In the genomic region with DNA sequence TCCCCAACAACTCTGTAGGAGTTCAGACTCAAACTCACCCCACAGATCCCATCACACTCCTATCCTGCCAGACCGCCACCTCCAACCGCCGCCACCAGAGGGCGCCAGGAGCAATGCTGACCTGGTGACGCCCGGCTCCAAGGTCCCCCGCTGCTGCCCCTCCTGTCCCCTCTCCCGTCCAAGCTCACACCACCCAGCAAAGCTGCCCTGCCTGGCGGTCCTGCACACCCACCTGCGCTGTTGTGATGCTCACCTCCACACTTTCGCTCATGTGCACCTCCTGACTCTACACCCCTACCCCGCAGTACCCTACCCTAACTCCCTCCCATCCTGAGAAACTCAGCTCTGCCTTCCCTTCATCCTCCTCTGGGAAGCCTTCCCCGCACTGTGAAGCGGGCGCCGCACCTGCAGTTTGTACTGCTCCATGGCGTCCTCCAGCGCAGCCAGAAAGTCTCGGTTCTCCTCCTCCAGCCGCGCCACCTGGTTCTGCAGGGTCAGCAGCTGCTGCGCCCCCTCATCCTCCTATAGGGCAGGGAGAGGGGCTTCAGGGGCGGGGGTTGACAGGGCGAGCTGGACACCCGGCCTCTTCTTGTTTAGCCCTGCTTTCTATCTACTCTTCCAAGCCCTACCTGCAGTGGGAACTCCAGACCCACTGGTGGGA, we compare ENCODE assay signal across 9 cellular contexts. TPM values are rescaled to one million over a fixed set of nuclear protein-coding genes. Genes with fewer than 3 reads are reported as not detected.
DNase-seq lines count a peak whose midpoint lies in the region; ATAC-seq, FAIRE-seq and TF ChIP-seq lines count a peak whose summit lies in the region.
"Had no signal": no experiment of that assay in that cellular context is flagged by ENCODE, and none has a peak within 500 bp of the region (broad histone marks: within the 10 kb centered on the region; RNA-seq: fewer than 3 reads in every experiment).

No MANE protein-coding gene starts in this region.

- peak; percentile 60 for FAIRE-seq in HepG2 (lab: Jason Lieb, UNC)

- no peaks in the 10 kb centered on the region for H4K20me1 ChIP-seq in HepG2 (ENCODE audit: insufficient read depth, low read length)

- intact Hi-C loops in HepG2 (cut with micrococcal nuclease; ENCODE audit: unreplicated experiment) = loop anchor here (1.0 kb wide), 1 partner anchor 27 kb away; no protein-coding TSS in a partner anchor

- in situ Hi-C loops in HepG2 (cut with HindIII; ENCODE audit: extremely low pct_ligation_motif_present, low pct_unique_long_range_greater_than_20kb) = no loop called here

- WGBS in HepG2 (ENCODE audit: low lambda C conversion rate) = 72% methylated on average over 19 of the region's 25 CpGs

- no peaks in the 10 kb centered on the region for H3K27me3 ChIP-seq in HepG2 (ENCODE audit: control insufficient read depth in 1 of 2, insufficient read depth in 2 of 2, low read length in 2 of 2)
- H3K27me3 ChIP-seq: BLaER1 had no signal

- H3K4me3 ChIP-seq in HepG2 (replicated peaks in 1 of 3; ENCODE audit: insufficient read depth in 1 of 3, low read depth in 2 of 3, low read length in 3 of 3) = peak overlapping the region in 1 of 3 experiments; percentile 32; a peak in 1 of 6 replicates
- H3K4me3 ChIP-seq: BLaER1 had no signal

- peak overlapping the region; percentile 59 for H3K4me2 ChIP-seq in HepG2 (ENCODE audit: low read depth, low read length)
- H3K4me2 ChIP-seq: BLaER1 had no signal

- TF ChIP-seq EP300 in HepG2 (IDR thresholded peaks at IDR 0.05; ENCODE audit: low read depth in 2 of 2, low read length in 2 of 2) (no peak), HepG2 (CRISPR knock-in tag; IDR thresholded peaks at IDR 0.05; ENCODE audit: borderline replicate concordance) (no peak)

- H3K27ac ChIP-seq in HepG2 (ENCODE audit: extremely low read length, insufficient read depth, low read length) = no peak overlapping the region
- H3K27ac ChIP-seq: BLaER1 had no signal

- TF ChIP-seq CTCF in HepG2 (CRISPR knock-in tag; IDR thresholded peaks at IDR 0.05) = peak; percentile 94

- POLR2A ChIA-PET in HepG2 (lab: Yijun Ruan, JAX) = interaction anchor here (1.0 kb wide), 1 partner anchor 33 kb away, joined by 3 read pairs; no protein-coding TSS in a partner anchor

- TF ChIP-seq POLR2A in HepG2 (IDR thresholded peaks at IDR 0.05; ENCODE audit: insufficient read depth in 1 of 2, low read depth in 2 of 2, low read length in 2 of 2) = no peak

- no TSS peak for BruUV-seq in HepG2 (replicated peaks; lab: Mats Ljungman, UMichigan)

- DNase-seq in NCI-H1105 treated with DMSO at 0.1 percent for 48 hours (lab: John Stamatoyannopoulos, UW) (peak; percentile 10), NCI-H1105 (lab: John Stamatoyannopoulos, UW) (no peak), NCI-H1694 (lab: John Stamatoyannopoulos, UW) (peak; percentile 44), dedifferentiated amniotic fluid mesenchymal stem cell (ENCODE audit: extremely low spot score) (peak; percentile 27), HepG2 (ENCODE audit: low spot score) (peak; percentile 57)
- DNase-seq in activated CD4-positive, alpha-beta T cell treated with anti-CD3 and anti-CD28 coated beads for 48 hours = peak; percentile 84
- peak; percentile 26 for DNase-seq in stimulated activated CD8-positive, alpha-beta memory T cell treated with anti-CD3 and anti-CD28 coated beads, Interleukin-12 subunit alpha, Interleukin-12 subunit beta, amount 100 ng/mL, for 24 hours (ENCODE audit: extremely low read depth)

- no peak overlapping the region for H2AFZ ChIP-seq in HepG2 (ENCODE audit: low read length)

- no peak overlapping the region for H3K9ac ChIP-seq in HepG2 (ENCODE audit: insufficient read depth, low read depth, low read length)
- H3K9ac ChIP-seq: BLaER1 had no signal

- no peaks in the 10 kb centered on the region for H3K79me2 ChIP-seq in HepG2 (ENCODE audit: insufficient read depth, low read length)

- TF ChIP-seq RAD21 in HepG2 (CRISPR knock-in tag; IDR thresholded peaks at IDR 0.05) = peak; percentile 84

- CTCF ChIA-PET in HepG2 (lab: Yijun Ruan, JAX; ENCODE audit: low intra/inter-chr PET ratio, low total read pairs) = interaction anchor here (2.1 kb wide), 1 partner anchor 27 kb away, joined by 28 read pairs; no protein-coding TSS in a partner anchor

- peaks cover 6% of the 10 kb centered on the region; the same call in 1 of the 2 replicates for H3K4me1 ChIP-seq in HepG2 (ENCODE audit: insufficient read depth, low read length)
- H3K4me1 ChIP-seq: BLaER1 had no signal

- peak; percentile 95 for ATAC-seq in HepG2
- no peak for ATAC-seq in GM21825 (IDR thresholded peaks at IDR 0.05; ENCODE audit: unreplicated experiment)

- H3K9me3 ChIP-seq in HepG2 (ENCODE audit: low read length) = no peaks in the 10 kb centered on the region

- H3K36me3 ChIP-seq in HepG2 (replicated peaks in 1 of 2; ENCODE audit: control insufficient read depth in 1 of 2, insufficient read depth in 2 of 2, low read length in 2 of 2) = no peaks in the 10 kb centered on the region; a peak in 1 of 5 replicates

RNA-seq across cellular contexts. Expression of gene KIF7, which starts 7.9 kb away (rescaled TPM):
- 4.4 and 6.2 TPM in 2 replicates for total RNA-seq in HepG2 (2016; rRNA removed; fragmentation: Illumina TruSeq; extraction: Trizol)
- total RNA-seq in HepG2 (2016; cell fraction: cytosol; rRNA removed; fragmentation: Illumina TruSeq; extraction: Trizol; ENCODE audit: low read depth) = 0.26 and 0.40 TPM in 2 replicates
- 3.6 and 6.7 TPM in 2 replicates for total RNA-seq in HepG2 (2016; cell fraction: insoluble cytoplasmic fraction; rRNA removed; fragmentation: Illumina TruSeq; extraction: Trizol)
- 0.65 and 0.86 TPM in 2 replicates for total RNA-seq in HepG2 (2016; cell fraction: membrane; rRNA removed; fragmentation: Illumina TruSeq; extraction: Trizol)
- 4.7 and 7.0 TPM in 2 replicates for total RNA-seq in HepG2 (2016; cell fraction: nucleus; rRNA removed; fragmentation: Illumina TruSeq; extraction: Trizol)
- polyA plus RNA-seq in HepG2 (2011; rRNA removed) = 1.5 and 2.2 TPM in 2 replicates
- polyA plus RNA-seq in HepG2 (2011; cell fraction: cytosol; rRNA removed) = 1.0 and 1.3 TPM in 2 replicates
- 7.0 and 11.6 TPM in 2 replicates for polyA plus RNA-seq in HepG2 (2011; cell fraction: nucleus; rRNA removed)
- polyA plus RNA-seq in HepG2 (2012) = 1.1 and 1.2 TPM in 2 replicates
- 0.14 and 0.16 TPM in 2 replicates for polyA plus RNA-seq in HepG2 (2016; cell fraction: cytosol; fragmentation: Illumina TruSeq; extraction: Trizol; ENCODE audit: low read depth)
- 3.4 and 4.0 TPM in 2 replicates for polyA plus RNA-seq in HepG2 (2016; cell fraction: insoluble cytoplasmic fraction; fragmentation: Illumina TruSeq; extraction: Trizol; ENCODE audit: low read depth)
- 0.29 and 0.38 TPM in 2 replicates for polyA plus RNA-seq in HepG2 (2016; cell fraction: membrane; fragmentation: Illumina TruSeq; extraction: Trizol; ENCODE audit: low read depth)
- 12.8 and 16.5 TPM in 2 replicates for polyA plus RNA-seq in HepG2 (2016; cell fraction: nucleus; fragmentation: Illumina TruSeq; extraction: Trizol; ENCODE audit: insufficient read depth, low read depth)
- polyA minus RNA-seq in HepG2 (2011; rRNA and poly(A)+ RNA removed; ENCODE audit: low replicate concordance) = 0.21 and 4.1 TPM in 2 replicates
- 0.89 and 1.2 TPM in 2 replicates for polyA minus RNA-seq in HepG2 (2011; cell fraction: cytosol; rRNA and poly(A)+ RNA removed)
- polyA minus RNA-seq in HepG2 (2011; cell fraction: nucleus; rRNA and poly(A)+ RNA removed) = 3.3 and 3.5 TPM in 2 replicates

RNA-seq across cellular contexts. Expression of gene PLIN1, which starts 31.8 kb away (rescaled TPM):
- total RNA-seq in HepG2 (2016; rRNA removed; fragmentation: Illumina TruSeq; extraction: Trizol) = 0.73 and 1.2 TPM in 2 replicates
- 0.71 TPM in 2 replicates for total RNA-seq in HepG2 (2016; cell fraction: cytosol; rRNA removed; fragmentation: Illumina TruSeq; extraction: Trizol; ENCODE audit: low read depth)
- total RNA-seq in HepG2 (2016; cell fraction: insoluble cytoplasmic fraction; rRNA removed; fragmentation: Illumina TruSeq; extraction: Trizol) = 0.65 and 1.4 TPM in 2 replicates
- 0.34 and 0.76 TPM in 2 replicates for total RNA-seq in HepG2 (2016; cell fraction: membrane; rRNA removed; fragmentation: Illumina TruSeq; extraction: Trizol)
- 1.3 TPM in 2 replicates for total RNA-seq in HepG2 (2016; cell fraction: nucleus; rRNA removed; fragmentation: Illumina TruSeq; extraction: Trizol)
- polyA plus RNA-seq in HepG2 (2011; rRNA removed) = 0.74 and 0.78 TPM in 2 replicates
- 0.16 and 0.60 TPM in 2 replicates for polyA plus RNA-seq in HepG2 (2011; cell fraction: cytosol; rRNA removed)
- polyA plus RNA-seq in HepG2 (2011; cell fraction: nucleus; rRNA removed) = 1.6 and 2.1 TPM in 2 replicates
- 0.49 and 0.54 TPM in 2 replicates for polyA plus RNA-seq in HepG2 (2012)
- polyA plus RNA-seq in HepG2 (2016; cell fraction: cytosol; fragmentation: Illumina TruSeq; extraction: Trizol; ENCODE audit: low read depth) = 1.5 and 1.7 TPM in 2 replicates
- polyA plus RNA-seq in HepG2 (2016; cell fraction: insoluble cytoplasmic fraction; fragmentation: Illumina TruSeq; extraction: Trizol; ENCODE audit: low read depth) = 0.97 and 1.0 TPM in 2 replicates
- polyA plus RNA-seq in HepG2 (2016; cell fraction: membrane; fragmentation: Illumina TruSeq; extraction: Trizol; ENCODE audit: low read depth) = 0.22 and 0.55 TPM in 2 replicates
- polyA plus RNA-seq in HepG2 (2016; cell fraction: nucleus; fragmentation: Illumina TruSeq; extraction: Trizol; ENCODE audit: insufficient read depth, low read depth) = 3.1 and 3.5 TPM in 2 replicates
- 0.49 TPM in 1 of 2 replicates, not detected in the other for polyA minus RNA-seq in HepG2 (2011; rRNA and poly(A)+ RNA removed; ENCODE audit: low replicate concordance)
- polyA minus RNA-seq in HepG2 (2011; cell fraction: cytosol; rRNA and poly(A)+ RNA removed) = not detected in 2 replicates
- 0.87 and 1.4 TPM in 2 replicates for polyA minus RNA-seq in HepG2 (2011; cell fraction: nucleus; rRNA and poly(A)+ RNA removed)

RNA-seq across cellular contexts. Expression of gene PEX11A, which starts 43.2 kb away (rescaled TPM):
- 13.9 and 15.1 TPM in 2 replicates for total RNA-seq in HepG2 (2016; rRNA removed; fragmentation: Illumina TruSeq; extraction: Trizol)
- total RNA-seq in HepG2 (2016; cell fraction: cytosol; rRNA removed; fragmentation: Illumina TruSeq; extraction: Trizol; ENCODE audit: low read depth) = 4.7 and 7.4 TPM in 2 replicates
- 13.4 and 17.5 TPM in 2 replicates for total RNA-seq in HepG2 (2016; cell fraction: insoluble cytoplasmic fraction; rRNA removed; fragmentation: Illumina TruSeq; extraction: Trizol)
- 13.1 and 13.3 TPM in 2 replicates for total RNA-seq in HepG2 (2016; cell fraction: membrane; rRNA removed; fragmentation: Illumina TruSeq; extraction: Trizol)
- total RNA-seq in HepG2 (2016; cell fraction: nucleus; rRNA removed; fragmentation: Illumina TruSeq; extraction: Trizol) = 10.3 and 14.3 TPM in 2 replicates
- 9.9 and 10.2 TPM in 2 replicates for polyA plus RNA-seq in HepG2 (2011; rRNA removed)
- 6.7 and 8.8 TPM in 2 replicates for polyA plus RNA-seq in HepG2 (2011; cell fraction: cytosol; rRNA removed)
- 3.8 and 4.1 TPM in 2 replicates for polyA plus RNA-seq in HepG2 (2011; cell fraction: nucleus; rRNA removed)
- polyA plus RNA-seq in HepG2 (2012) = 7.1 and 12.4 TPM in 2 replicates
- polyA plus RNA-seq in HepG2 (2016; cell fraction: cytosol; fragmentation: Illumina TruSeq; extraction: Trizol; ENCODE audit: low read depth) = 4.6 and 5.2 TPM in 2 replicates
- polyA plus RNA-seq in HepG2 (2016; cell fraction: insoluble cytoplasmic fraction; fragmentation: Illumina TruSeq; extraction: Trizol; ENCODE audit: low read depth) = 11.8 and 13.2 TPM in 2 replicates
- 7.2 and 9.6 TPM in 2 replicates for polyA plus RNA-seq in HepG2 (2016; cell fraction: membrane; fragmentation: Illumina TruSeq; extraction: Trizol; ENCODE audit: low read depth)
- polyA plus RNA-seq in HepG2 (2016; cell fraction: nucleus; fragmentation: Illumina TruSeq; extraction: Trizol; ENCODE audit: insufficient read depth, low read depth) = 20.5 and 22.2 TPM in 2 replicates
- 11.1 and 11.3 TPM in 2 replicates for polyA minus RNA-seq in HepG2 (2011; rRNA and poly(A)+ RNA removed; ENCODE audit: low replicate concordance)
- polyA minus RNA-seq in HepG2 (2011; cell fraction: cytosol; rRNA and poly(A)+ RNA removed) = 6.5 and 7.1 TPM in 2 replicates
- polyA minus RNA-seq in HepG2 (2011; cell fraction: nucleus; rRNA and poly(A)+ RNA removed) = 4.8 and 7.3 TPM in 2 replicates

RNA-seq across cellular contexts. Expression of gene WDR93, which starts 43.3 kb away (rescaled TPM):
- not detected in 2 replicates for total RNA-seq in HepG2 (2016; rRNA removed; fragmentation: Illumina TruSeq; extraction: Trizol)
- not detected in 2 replicates for total RNA-seq in HepG2 (2016; cell fraction: cytosol; rRNA removed; fragmentation: Illumina TruSeq; extraction: Trizol; ENCODE audit: low read depth)
- total RNA-seq in HepG2 (2016; cell fraction: insoluble cytoplasmic fraction; rRNA removed; fragmentation: Illumina TruSeq; extraction: Trizol) = 0.06 TPM in 1 of 2 replicates, not detected in the other
- total RNA-seq in HepG2 (2016; cell fraction: membrane; rRNA removed; fragmentation: Illumina TruSeq; extraction: Trizol) = not detected in 2 replicates
- total RNA-seq in HepG2 (2016; cell fraction: nucleus; rRNA removed; fragmentation: Illumina TruSeq; extraction: Trizol) = not detected in 2 replicates
- polyA plus RNA-seq in HepG2 (2011; rRNA removed) = 0.07 and 0.08 TPM in 2 replicates
- 0.03 and 0.05 TPM in 2 replicates for polyA plus RNA-seq in HepG2 (2011; cell fraction: cytosol; rRNA removed)
- polyA plus RNA-seq in HepG2 (2011; cell fraction: nucleus; rRNA removed) = not detected in 2 replicates
- polyA plus RNA-seq in HepG2 (2012) = not detected in 2 replicates
- not detected in 2 replicates for polyA plus RNA-seq in HepG2 (2016; cell fraction: cytosol; fragmentation: Illumina TruSeq; extraction: Trizol; ENCODE audit: low read depth)
- polyA plus RNA-seq in HepG2 (2016; cell fraction: insoluble cytoplasmic fraction; fragmentation: Illumina TruSeq; extraction: Trizol; ENCODE audit: low read depth) = not detected in 2 replicates
- polyA plus RNA-seq in HepG2 (2016; cell fraction: membrane; fragmentation: Illumina TruSeq; extraction: Trizol; ENCODE audit: low read depth) = not detected in 2 replicates
- not detected in 2 replicates for polyA plus RNA-seq in HepG2 (2016; cell fraction: nucleus; fragmentation: Illumina TruSeq; extraction: Trizol; ENCODE audit: insufficient read depth, low read depth)
- polyA minus RNA-seq in HepG2 (2011; rRNA and poly(A)+ RNA removed; ENCODE audit: low replicate concordance) = 0.14 TPM in 1 of 2 replicates, not detected in the other
- not detected in 2 replicates for polyA minus RNA-seq in HepG2 (2011; cell fraction: cytosol; rRNA and poly(A)+ RNA removed)
- not detected in 2 replicates for polyA minus RNA-seq in HepG2 (2011; cell fraction: nucleus; rRNA and poly(A)+ RNA removed)
